ENCODE assay signal across 8 cellular contexts in the genomic region with DNA sequence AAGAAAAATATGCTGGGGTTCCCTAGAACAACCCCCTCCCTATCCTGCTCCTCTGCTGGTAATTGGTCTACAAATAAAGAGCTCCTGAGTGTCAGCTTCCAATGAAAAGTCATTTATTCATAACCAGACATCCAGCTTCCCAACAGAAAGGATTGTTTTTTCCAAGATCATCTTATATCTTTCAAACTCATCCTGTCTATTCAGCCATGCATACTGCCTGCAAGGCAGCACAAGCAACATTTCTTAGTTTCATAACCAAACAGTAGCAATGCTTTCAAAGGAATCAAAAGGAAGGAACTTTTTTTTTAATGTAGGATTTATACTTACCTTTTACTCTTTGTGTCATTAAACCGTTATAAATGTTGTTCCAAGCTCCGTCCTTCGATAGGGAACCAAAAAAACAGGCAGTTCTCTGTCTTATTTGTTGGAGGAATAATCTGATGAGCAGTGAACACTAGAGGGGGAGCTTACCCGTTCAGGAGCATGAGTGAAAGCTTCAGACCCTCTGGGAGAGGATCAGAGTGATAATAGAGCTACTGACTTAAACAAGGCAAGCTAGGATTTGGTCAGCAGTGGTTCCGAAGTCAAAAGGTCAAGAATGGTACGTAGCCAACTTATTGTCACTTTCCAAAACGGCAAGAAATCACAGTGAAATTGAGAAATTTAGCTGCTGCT.
DNase-seq lines count a peak whose midpoint lies in the region; ATAC-seq and TF ChIP-seq lines count a peak whose summit lies in the region.

No MANE protein-coding gene starts in this region.

- no peaks in the 10 kb centered on the region for H3K36me3 Mint-ChIP-seq in stimulated activated effector memory CD8-positive, alpha-beta T cell treated with anti-CD3 and anti-CD28 coated beads, Interleukin-12 subunit alpha, Interleukin-12 subunit beta, amount 100 ng/mL, for 72 hours

- no peak for ATAC-seq in HG03280 (IDR thresholded peaks at IDR 0.05; ENCODE audit: unreplicated experiment)
- ATAC-seq in stimulated activated effector memory CD8-positive, alpha-beta T cell treated with anti-CD3 and anti-CD28 coated beads, Interleukin-12 subunit alpha, Interleukin-12 subunit beta, amount 100 ng/mL, for 72 hours = no peak

- no peak overlapping the region for H3K27ac ChIP-seq in left ventricle myocardium inferior (replicated peaks)
- peak overlapping the region in 1 of 5 donors; percentile 16 for H3K27ac ChIP-seq in stomach

- TF ChIP-seq CTCF in left ventricle myocardium inferior (IDR thresholded peaks at IDR 0.05; ENCODE audit: borderline replicate concordance) = peak; percentile 35
- no peak for TF ChIP-seq CTCF in stomach (IDR thresholded peaks at IDR 0.05)

- no peak for DNase-seq in left ventricle myocardium inferior
- DNase-seq in cardiac septum (ENCODE audit: low spot score) = no peak
- peak; percentile 52 for DNase-seq in adipocyte (ENCODE audit: low read depth)
- DNase-seq in islet precursor cell = peak; percentile 53
- DNase-seq in stomach = no peak
- no peak for DNase-seq in T-helper 1 cell
- DNase-seq in stimulated activated effector memory CD8-positive, alpha-beta T cell treated with anti-CD3 and anti-CD28 coated beads, Interleukin-12 subunit alpha, Interleukin-12 subunit beta, amount 100 ng/mL, for 72 hours (ENCODE audit: low spot score in 2 of 2) = no peak

- no peak for TF ChIP-seq POLR2A in stomach (IDR thresholded peaks at IDR 0.05)

- H3K4me3 ChIP-seq in left ventricle myocardium inferior = no peak overlapping the region
- H3K4me3 ChIP-seq in adipocyte (ENCODE audit: low read length) = peak overlapping the region; percentile 65
- H3K4me3 ChIP-seq in stomach = peak overlapping the region in 1 of 4 donors; percentile 6

- H3K4me3 Mint-ChIP-seq in stimulated activated effector memory CD8-positive, alpha-beta T cell treated with anti-CD3 and anti-CD28 coated beads, Interleukin-12 subunit alpha, Interleukin-12 subunit beta, amount 100 ng/mL, for 72 hours = no peak overlapping the region

- peak overlapping the region; percentile 52 for H3K9ac ChIP-seq in adipocyte (ENCODE audit: low read length)

- TF ChIP-seq EP300 in stomach (IDR thresholded peaks at IDR 0.05) = no peak

- H3K9me3 Mint-ChIP-seq in stimulated activated effector memory CD8-positive, alpha-beta T cell treated with anti-CD3 and anti-CD28 coated beads, Interleukin-12 subunit alpha, Interleukin-12 subunit beta, amount 100 ng/mL, for 72 hours = peaks cover 25% of the 10 kb centered on the region

- H3K4me1 ChIP-seq in left ventricle myocardium inferior (no peaks in the 10 kb centered on the region), adipocyte (ENCODE audit: control insufficient read depth, insufficient read depth, low read length) (peaks cover 10% of the 10 kb centered on the region), stomach (peaks cover 0 to 7% (median 0%) of the 10 kb centered on the region in 4 donors)

- H3K9me3 ChIP-seq in left ventricle myocardium inferior (replicated peaks) (peaks cover 12% of the 10 kb centered on the region), adipocyte (ENCODE audit: control insufficient read depth, low read length) (no peaks in the 10 kb centered on the region), stomach (peaks cover 0 to 6% (median 0%) of the 10 kb centered on the region in 4 donors)

- 32 to 42% (median 39%) methylated on average over 7 of the region's 7 CpGs for WGBS in stomach, 5 donors

- no peaks in the 10 kb centered on the region for H3K36me3 ChIP-seq in left ventricle myocardium inferior
- no peaks in the 10 kb centered on the region for H3K36me3 ChIP-seq in adipocyte (ENCODE audit: control insufficient read depth, insufficient read depth, low read length, severe bottlenecking)
- no peaks in the 10 kb centered on the region for H3K36me3 ChIP-seq in stomach

- H3K4me1 Mint-ChIP-seq in stimulated activated effector memory CD8-positive, alpha-beta T cell treated with anti-CD3 and anti-CD28 coated beads, Interleukin-12 subunit alpha, Interleukin-12 subunit beta, amount 100 ng/mL, for 72 hours = no peaks in the 10 kb centered on the region

- intact Hi-C loops in left ventricle myocardium inferior (cut with micrococcal nuclease) (no loop called here), cardiac septum (cut with DNase I) (no loop called here), stomach (cut with DNase I; ENCODE audit: low total_unique reads) (no loop called here)

- no peak overlapping the region for H3K27ac Mint-ChIP-seq in stimulated activated effector memory CD8-positive, alpha-beta T cell treated with anti-CD3 and anti-CD28 coated beads, Interleukin-12 subunit alpha, Interleukin-12 subunit beta, amount 100 ng/mL, for 72 hours

- H3K27me3 ChIP-seq in left ventricle myocardium inferior (ENCODE audit: low read depth) = no peaks in the 10 kb centered on the region
- H3K27me3 ChIP-seq in adipocyte (replicated peaks; ENCODE audit: control insufficient read depth, insufficient read depth, low read length) = no peaks in the 10 kb centered on the region
- no peaks in the 10 kb centered on the region for H3K27me3 ChIP-seq in stomach

Comparison
In these comparisons a context has a peak if more than half of its experiments do, and no peak if none do; other contexts are left out.
1. DNase-seq: peak in adipocyte (single experiment) and islet precursor cell (single experiment); none in left ventricle myocardium inferior (single experiment), cardiac septum (single experiment), stomach (single experiment), T-helper 1 cell (0 of 5) and stimulated activated effector memory CD8-positive, alpha-beta T cell treated with anti-CD3 and anti-CD28 coated beads, Interleukin-12 subunit alpha, Interleukin-12 subunit beta, amount 100 ng/mL, for 72 hours (0 of 2).